Comparison of ENCODE assay signal across 13 cellular contexts in the genomic region with DNA sequence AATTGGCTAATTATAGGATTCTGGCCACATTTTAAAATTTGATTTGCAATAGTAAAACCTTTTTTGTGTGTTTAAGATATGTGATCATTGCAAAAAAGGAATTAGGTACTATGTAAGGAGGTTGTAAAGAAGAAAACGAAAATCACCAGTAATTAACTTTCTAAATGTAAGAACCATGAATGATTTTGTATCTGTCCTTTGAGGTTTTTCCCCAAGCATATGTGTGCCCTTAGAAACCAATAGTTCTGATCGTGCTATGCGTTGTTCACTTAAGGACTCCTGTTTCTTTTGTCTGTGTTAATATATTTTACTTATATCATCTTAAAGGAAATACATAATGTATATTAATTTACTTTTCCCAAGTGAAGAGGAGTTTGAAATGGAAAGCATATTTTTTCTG.
DNase-seq lines count a peak whose midpoint lies in the region; ATAC-seq and TF ChIP-seq lines count a peak whose summit lies in the region.
"Had no signal": no experiment of that assay in that cellular context is flagged by ENCODE, and none has a peak within 500 bp of the region (broad histone marks: within the 10 kb centered on the region; RNA-seq: fewer than 3 reads in every experiment).

No MANE protein-coding gene starts in this region.

- no peak overlapping the region for H3K4me3 Mint-ChIP-seq in activated CD8-positive, alpha-beta T cell treated with anti-CD3 and anti-CD28 coated beads, Interleukin-2, amount 10 ng/mL, durations not matched to agents 7 days and 5 days
- H3K4me3 Mint-ChIP-seq: activated naive CD8-positive, alpha-beta T cell had no signal

- no peaks in the 10 kb centered on the region for H3K27me3 Mint-ChIP-seq in activated CD8-positive, alpha-beta T cell treated with anti-CD3 and anti-CD28 coated beads, Interleukin-2, amount 10 ng/mL, durations not matched to agents 7 days and 5 days (ENCODE audit: low read depth)
- H3K27me3 Mint-ChIP-seq: activated naive CD8-positive, alpha-beta T cell had no signal

- H3K27ac ChIP-seq in RWPE2 (ENCODE audit: poor library complexity, severe bottlenecking) (peak overlapping the region; percentile 63), body of pancreas (no peak overlapping the region)
- H3K27ac ChIP-seq: Peyer's patch had no signal

- H3K9me3 ChIP-seq in RWPE2 (ENCODE audit: severe bottlenecking) (no peaks in the 10 kb centered on the region), body of pancreas (no peaks in the 10 kb centered on the region)
- H3K9me3 ChIP-seq: Peyer's patch had no signal

- H3K36me3 Mint-ChIP-seq in activated CD8-positive, alpha-beta T cell treated with anti-CD3 and anti-CD28 coated beads, Interleukin-2, amount 10 ng/mL, durations not matched to agents 7 days and 5 days (ENCODE audit: low read depth), result no peaks in the 10 kb centered on the region
- H3K36me3 Mint-ChIP-seq: activated naive CD8-positive, alpha-beta T cell had no signal

- H3K4me3 ChIP-seq in RWPE2 (ENCODE audit: severe bottlenecking), result no peak overlapping the region
- H3K4me3 ChIP-seq in body of pancreas, result no peak overlapping the region
- H3K4me3 ChIP-seq: Peyer's patch had no signal

- no peak overlapping the region for H3K27ac Mint-ChIP-seq in activated CD8-positive, alpha-beta T cell treated with anti-CD3 and anti-CD28 coated beads, Interleukin-2, amount 10 ng/mL, durations not matched to agents 7 days and 5 days
- H3K27ac Mint-ChIP-seq: activated naive CD8-positive, alpha-beta T cell had no signal

- intact Hi-C loops in body of pancreas (cut with DNase I), result no loop called here

- no peaks in the 10 kb centered on the region for H3K4me1 Mint-ChIP-seq in activated CD8-positive, alpha-beta T cell treated with anti-CD3 and anti-CD28 coated beads, Interleukin-2, amount 10 ng/mL, durations not matched to agents 7 days and 5 days (ENCODE audit: low read depth)

- H3K36me3 ChIP-seq in RWPE2 (ENCODE audit: low read depth) (no peaks in the 10 kb centered on the region), body of pancreas (replicated peaks in 1 of 2; ENCODE audit: insufficient read depth in 1 of 2, low read depth in 2 of 2) (no peaks in the 10 kb centered on the region)
- H3K36me3 ChIP-seq: Peyer's patch had no signal

- CTCF ChIA-PET in activated CD8-positive, alpha-beta T cell treated with anti-CD3 and anti-CD28 coated beads, Interleukin-2, amount 10 ng/mL, durations not matched to agents 7 days and 5 days (lab: Charles Lee), result no interaction called here

- 56 to 80% methylated on average over 3 of the region's 3 CpGs for WGBS in body of pancreas, 2 donors

- POLR2A ChIA-PET in activated CD8-positive, alpha-beta T cell treated with anti-CD3 and anti-CD28 coated beads, Interleukin-2, amount 10 ng/mL, durations not matched to agents 7 days and 5 days (lab: Charles Lee), result no interaction called here

- ATAC-seq in GM18499 (IDR thresholded peaks at IDR 0.05; ENCODE audit: insufficient read depth, unreplicated experiment) (peak; percentile 31), GM21390 (IDR thresholded peaks at IDR 0.05; ENCODE audit: unreplicated experiment) (peak; percentile 49), HG03064 (IDR thresholded peaks at IDR 0.05; ENCODE audit: low read depth, unreplicated experiment) (peak; percentile 49), RWPE2 (ENCODE audit: low read depth) (no peak), body of pancreas (no peak)
- ATAC-seq in activated CD8-positive, alpha-beta T cell treated with anti-CD3 and anti-CD28 coated beads, Interleukin-2, amount 10 ng/mL, durations not matched to agents 7 days and 5 days, result no peak
- ATAC-seq: activated CD4-positive, CD25-positive, alpha-beta regulatory T cell treated with anti-CD3 and anti-CD28 coated beads, Interleukin-2, amount 50 U/mL, for 24 hours had no signal

- DNase-seq in RWPE2 (ENCODE audit: low spot score) (no peak), AG08395 (ENCODE audit: low spot score) (no peak), body of pancreas (no peak), GM13976 (ENCODE audit: low spot score) (no peak)
- DNase-seq in activated CD8-positive, alpha-beta T cell treated with anti-CD3 and anti-CD28 coated beads, Interleukin-2, amount 10 ng/mL, durations not matched to agents 7 days and 5 days, result no peak
- DNase-seq: NCI-H1694 treated with DMSO at 0.1 percent for 48 hours; Peyer's patch; stimulated activated naive CD4-positive, alpha-beta T cell treated with Interleukin-2 at 50 U/mL for 16 hours had no signal

- TF ChIP-seq CTCF in RWPE2 (IDR thresholded peaks at IDR 0.05; ENCODE audit: poor library complexity, severe bottlenecking) (no peak), body of pancreas (IDR thresholded peaks at IDR 0.05) (no peak), GM13976 (IDR thresholded peaks at IDR 0.05; ENCODE audit: borderline replicate concordance, control extremely low read depth, extremely low read depth, insufficient read depth, missing control alignments) (no peak)

- no peaks in the 10 kb centered on the region for H3K9me3 Mint-ChIP-seq in activated CD8-positive, alpha-beta T cell treated with anti-CD3 and anti-CD28 coated beads, Interleukin-2, amount 10 ng/mL, durations not matched to agents 7 days and 5 days (ENCODE audit: insufficient read depth)

- in situ Hi-C loops in GM13976 (cut with MboI; ENCODE audit: low sequenced_read_pairs, unreplicated experiment), result no loop called here

- no peak for TF ChIP-seq POLR2A in body of pancreas (IDR thresholded peaks at IDR 0.05)

- H3K27me3 ChIP-seq in RWPE2 (ENCODE audit: insufficient read depth, poor library complexity, severe bottlenecking), result no peaks in the 10 kb centered on the region
- no peaks in the 10 kb centered on the region for H3K27me3 ChIP-seq in body of pancreas
- H3K27me3 ChIP-seq: Peyer's patch had no signal

- peaks cover 5% of the 10 kb centered on the region for H3K4me1 ChIP-seq in RWPE2 (ENCODE audit: insufficient read depth, poor library complexity, severe bottlenecking)
- no peaks in the 10 kb centered on the region for H3K4me1 ChIP-seq in body of pancreas
- H3K4me1 ChIP-seq: Peyer's patch had no signal

Comparison
In these comparisons a context has a peak if more than half of its experiments do, and no peak if none do; other contexts are left out.
1. ATAC-seq: peak in GM18499 (single experiment), GM21390 (single experiment) and HG03064 (single experiment); none in RWPE2 (single experiment), activated CD8-positive, alpha-beta T cell treated with anti-CD3 and anti-CD28 coated beads, Interleukin-2, amount 10 ng/mL, durations not matched to agents 7 days and 5 days (single experiment) and body of pancreas (single experiment).